ENCODE assay signal across 8 cellular contexts in the genomic region with DNA sequence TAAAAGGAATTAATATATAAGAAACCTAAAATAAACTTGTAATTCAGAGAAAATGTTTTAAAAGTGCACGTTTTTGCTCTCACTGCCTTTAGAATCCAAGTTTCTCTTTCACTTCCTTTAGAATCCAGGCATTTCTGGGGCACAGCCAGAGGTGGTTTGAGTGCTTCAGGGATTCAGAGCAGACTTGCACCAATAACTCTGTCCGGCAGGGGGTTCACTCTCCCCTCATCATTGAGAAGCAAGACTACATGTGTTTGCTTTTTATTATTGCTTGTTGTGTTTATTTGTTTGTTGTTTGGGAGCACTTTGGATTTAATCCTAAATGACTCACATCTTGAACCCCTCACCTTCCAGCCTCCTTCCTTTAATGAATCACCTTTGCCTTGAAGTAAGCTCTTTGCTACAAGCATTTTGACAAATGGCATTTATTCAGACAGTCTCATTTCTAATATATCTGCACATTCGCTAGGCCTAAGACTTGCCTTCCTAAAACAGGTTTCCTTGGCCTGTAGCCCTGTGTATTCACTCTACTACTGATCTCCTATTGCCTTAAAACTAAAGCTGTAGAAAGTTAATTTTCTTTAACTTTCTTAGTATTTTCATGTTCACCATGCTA.
A peak's percentile ranks its signal among the peaks of the same experiment; 100 is the strongest.
DNase-seq lines count a peak whose midpoint lies in the region; ATAC-seq, FAIRE-seq and TF ChIP-seq lines count a peak whose summit lies in the region.

No MANE protein-coding gene starts in this region.

- DNase-seq in GM10266 (ENCODE audit: extremely low spot score) (peak; percentile 18), LNCaP clone FGC (ENCODE audit: low read depth) (peak; percentile 26), SK-N-SH (peak; percentile 58), fibroblast of pulmonary artery (ENCODE audit: low read depth) (peak; percentile 58), osteoblast (ENCODE audit: insufficient read length, low spot score, missing footprints) (no peak)
- DNase-seq in stimulated activated naive CD4-positive, alpha-beta T cell treated with Interleukin-2 at 50 U/mL for 16 hours (lab: John Stamatoyannopoulos, UW) = no peak

- H3K79me2 ChIP-seq in SK-N-SH (ENCODE audit: insufficient read depth) (no peaks in the 10 kb centered on the region), osteoblast (ENCODE audit: insufficient read depth, low read length) (no peaks in the 10 kb centered on the region)

- H4K20me1 ChIP-seq in SK-N-SH (ENCODE audit: insufficient read depth) (no peaks in the 10 kb centered on the region), osteoblast (ENCODE audit: insufficient read depth, low read length) (no peaks in the 10 kb centered on the region)

- H3K9ac ChIP-seq in SK-N-SH = no peak overlapping the region

- H2AFZ ChIP-seq in SK-N-SH (ENCODE audit: low read depth) (no peak overlapping the region; the same call in 1 of the 2 replicates), osteoblast (ENCODE audit: low read length) (no peak overlapping the region)

- peak; percentile 40 for TF ChIP-seq CTCF in GM10266 (IDR thresholded peaks at IDR 0.05; ENCODE audit: control insufficient read depth, insufficient read depth, low read depth, missing control alignments)
- peak; percentile 67 for TF ChIP-seq CTCF in LNCaP clone FGC (IDR thresholded peaks at IDR 0.05; ENCODE audit: control insufficient read depth, extremely low read depth, insufficient read depth)
- peak; percentile 68 for TF ChIP-seq CTCF in SK-N-SH (IDR thresholded peaks at IDR 0.05)
- TF ChIP-seq CTCF in fibroblast of pulmonary artery (IDR thresholded peaks at IDR 0.05; ENCODE audit: low read length, missing control alignments) = peak; percentile 66
- TF ChIP-seq CTCF in osteoblast (IDR thresholded peaks at IDR 0.05; ENCODE audit: extremely low read depth, low read depth, low read length) = peak; percentile 69

- no peaks in the 10 kb centered on the region for H3F3A ChIP-seq in SK-N-SH (replicated peaks; ENCODE audit: insufficient read depth)

- TF ChIP-seq RAD21 in SK-N-SH (IDR thresholded peaks at IDR 0.05; ENCODE audit: low read length) = peak; percentile 79

- 27% methylated on average over 3 of the region's 3 CpGs for WGBS in SK-N-SH (ENCODE audit: low lambda C conversion rate)

- no peaks in the 10 kb centered on the region for H3K9me3 ChIP-seq in SK-N-SH
- H3K9me3 ChIP-seq in osteoblast (ENCODE audit: low read depth, low read length) = no peaks in the 10 kb centered on the region

- H3K27me3 ChIP-seq in SK-N-SH (ENCODE audit: insufficient read depth) = no peaks in the 10 kb centered on the region
- no peaks in the 10 kb centered on the region for H3K27me3 ChIP-seq in osteoblast (ENCODE audit: insufficient read depth, low read length)

- H3K4me2 ChIP-seq in SK-N-SH (0 out of 2 replicates have a peak overlapping the region, but pooled peaks have one; percentile 12), osteoblast (ENCODE audit: insufficient read depth, low read length) (peak overlapping the region; percentile 50)

- peak; percentile 94 for FAIRE-seq in A204.1 (lab: Jason Lieb, UNC)

- H3K9me2 ChIP-seq in SK-N-SH = no peaks in the 10 kb centered on the region

- H3K27ac ChIP-seq in SK-N-SH (ENCODE audit: low read depth in 2 of 2, low read length in 1 of 2) = no peak overlapping the region
- H3K27ac ChIP-seq in osteoblast (ENCODE audit: low read depth, low read length) = no peak overlapping the region

- POLR2A ChIA-PET in SK-N-SH (lab: Yijun Ruan, JAX) = no interaction called here

- H3K4me3 ChIP-seq in LNCaP clone FGC (ENCODE audit: low read depth, low read length) = no peak overlapping the region
- no peak overlapping the region; a peak in 1 of 4 replicates for H3K4me3 ChIP-seq in SK-N-SH (ENCODE audit: low read depth in 2 of 2, low read length in 1 of 2)
- no peak overlapping the region for H3K4me3 ChIP-seq in fibroblast of pulmonary artery (replicated peaks; ENCODE audit: low read depth, low read length)
- H3K4me3 ChIP-seq in osteoblast (ENCODE audit: insufficient read depth, low read length) = no peak overlapping the region

- no peak for TF ChIP-seq EP300 in SK-N-SH (IDR thresholded peaks at IDR 0.05; ENCODE audit: borderline replicate concordance in 1 of 2, low read depth in 1 of 2, low read length in 1 of 2)

- H3K36me3 ChIP-seq in SK-N-SH (replicated peaks in 1 of 2; ENCODE audit: control insufficient read depth in 1 of 2, insufficient read depth in 2 of 2, low read length in 1 of 2) = no peaks in the 10 kb centered on the region
- no peaks in the 10 kb centered on the region for H3K36me3 ChIP-seq in osteoblast (ENCODE audit: insufficient read depth, low read length)

- ATAC-seq in GM21619 (IDR thresholded peaks at IDR 0.05; ENCODE audit: unreplicated experiment) = no peak

- H3K4me1 ChIP-seq in SK-N-SH (ENCODE audit: control insufficient read depth in 1 of 2, insufficient read depth in 2 of 2, low read depth in 1 of 2, low read length in 1 of 2) = peaks cover 0 to 12% of the 10 kb centered on the region in 2 experiments; a peak in 2 of 4 replicates
- no peaks in the 10 kb centered on the region for H3K4me1 ChIP-seq in osteoblast (ENCODE audit: insufficient read depth, low read length)

- CTCF ChIA-PET in SK-N-SH (lab: Yijun Ruan, JAX) = interaction anchor here (0.6 to 5.2 kb wide), 44 partner anchors 8 to 674 kb away, joined by 3 to 33 read pairs (median 4); partner anchors contain the start of gene EVX2

TF ChIP-seq in SK-N-SH, 30 proteins besides CTCF, POLR2A, EP300 and RAD21:
- TF ChIP-seq NRF1 (IDR thresholded peaks at IDR 0.05; ENCODE audit: low read depth, low read length) (no peak), JUND (IDR thresholded peaks at IDR 0.05) (no peak), SMC3 (IDR thresholded peaks at IDR 0.05; ENCODE audit: low read depth, low read length) (peak; percentile 69), MXI1 (IDR thresholded peaks at IDR 0.05; ENCODE audit: low read depth, low read length) (no peak)

Comparison
In these comparisons a context has a peak if more than half of its experiments do, and no peak if none do; other contexts are left out.
1. DNase-seq: peak in GM10266 (single experiment), LNCaP clone FGC (single experiment), SK-N-SH (single experiment) and fibroblast of pulmonary artery (single experiment); none in osteoblast (single experiment) and stimulated activated naive CD4-positive, alpha-beta T cell treated with Interleukin-2 at 50 U/mL for 16 hours (single experiment).
2. Peak in every context shown above with its lines, with median percentiles within 50 percentile points of each other: CTCF ChIP-seq.